8 cellular contexts compared by ENCODE assay signal in genomic region chr12:14845350-14845750, GRCh38. TPM values are rescaled to one million over a fixed set of nuclear protein-coding genes. Genes with fewer than 3 reads are reported as not detected.
DNase-seq lines count a peak whose midpoint lies in the region; ATAC-seq and TF ChIP-seq lines count a peak whose summit lies in the region.

No MANE protein-coding gene starts in this region.

- no peaks in the 10 kb centered on the region for H3K9me3 ChIP-seq in Caco-2

- peak; percentile 80 to 89 for TF ChIP-seq CTCF in Caco-2 (IDR thresholded peaks at IDR 0.05; ENCODE audit: insufficient read depth in 1 of 2, low read depth in 1 of 2, low read length in 1 of 2, severe bottlenecking in 1 of 2, unreplicated experiment in 1 of 2)
- peak; percentile 74 for TF ChIP-seq CTCF in fibroblast of mammary gland (conservative IDR thresholded peaks at IDR 0.05; ENCODE audit: control insufficient read depth, insufficient read depth, low read depth, low read length)
- peak; percentile 65 to 69 (median 66) for TF ChIP-seq CTCF in nephron (IDR thresholded peaks at IDR 0.05; ENCODE audit: unreplicated experiment in 3 of 3)

- no peak overlapping the region for H3K4me3 Mint-ChIP-seq in Caco-2 (ENCODE audit: unreplicated experiment)
- H3K4me3 Mint-ChIP-seq in nephron = no peak overlapping the region

- H3K36me3 ChIP-seq in Caco-2 (ENCODE audit: control insufficient read depth, insufficient read depth, low read length) = no peaks in the 10 kb centered on the region

- peaks cover 32% of the 10 kb centered on the region for H3K4me1 ChIP-seq in Caco-2

- H3K36me3 Mint-ChIP-seq in Caco-2 (ENCODE audit: insufficient read depth, unreplicated experiment) = no peaks in the 10 kb centered on the region
- H3K36me3 Mint-ChIP-seq in nephron (ENCODE audit: low read depth) = no peaks in the 10 kb centered on the region

- intact Hi-C loops in Caco-2 (cut with micrococcal nuclease; ENCODE audit: unreplicated experiment) = loop anchor here (1.0 to 5.0 kb wide), 9 partner anchors 34 to 424 kb away; partner anchors contain the start of gene RERG

- ATAC-seq in GM21529 (IDR thresholded peaks at IDR 0.05; ENCODE audit: unreplicated experiment) (peak; percentile 58), GM21515 (IDR thresholded peaks at IDR 0.05; ENCODE audit: unreplicated experiment) (no peak), HG03135 (IDR thresholded peaks at IDR 0.05; ENCODE audit: unreplicated experiment) (no peak)

- H3K27me3 Mint-ChIP-seq in Caco-2 (ENCODE audit: insufficient read depth, unreplicated experiment) (peaks cover 2% of the 10 kb centered on the region), nephron (ENCODE audit: low read depth) (no peaks in the 10 kb centered on the region)

- H3K4me1 Mint-ChIP-seq in Caco-2 (ENCODE audit: low read depth, unreplicated experiment) = peaks cover 19% of the 10 kb centered on the region
- peaks cover 50% of the 10 kb centered on the region for H3K4me1 Mint-ChIP-seq in nephron

- POLR2A ChIA-PET in Caco-2 (lab: Charles Lee) = no interaction called here

- H3K27ac Mint-ChIP-seq in Caco-2 (ENCODE audit: unreplicated experiment) (no peak overlapping the region), nephron (peak overlapping the region; percentile 11 to 75 (median 38))

- H3K9me3 Mint-ChIP-seq in Caco-2 (ENCODE audit: unreplicated experiment) = no peaks in the 10 kb centered on the region
- H3K9me3 Mint-ChIP-seq in nephron = no peaks in the 10 kb centered on the region

- CTCF ChIA-PET in Caco-2 (lab: Charles Lee) = interaction anchor here (0.8 kb wide), 1 partner anchor 91 kb away, joined by 3 read pairs; no protein-coding TSS in a partner anchor

- H3K4me3 ChIP-seq in Caco-2 (ENCODE audit: low read depth, low read length) (no peak overlapping the region), fibroblast of mammary gland (ENCODE audit: control insufficient read depth, low read depth, low read length) (no peak overlapping the region)

- H3K27me3 ChIP-seq in Caco-2 (replicated peaks; ENCODE audit: control insufficient read depth, insufficient read depth, low read length) = no peaks in the 10 kb centered on the region

- BruUV-seq in Caco-2 (replicated peaks; lab: Mats Ljungman, UMichigan) = no TSS peak

- DNase-seq in Caco-2 (peak; percentile 53 to 70), NCI-H345 treated with DMSO at 0.1 percent for 48 hours (lab: John Stamatoyannopoulos, UW; ENCODE audit: unreplicated experiment) (peak; percentile 35), fibroblast of mammary gland (ENCODE audit: low read depth) (peak; percentile 65)
- peak; percentile 7 for DNase-seq in activated CD8-positive, alpha-beta memory T cell treated with anti-CD3 and anti-CD28 coated beads, Interleukin-2, amount 50 U/mL, for 1 hour (ENCODE audit: extremely low read depth)

RNA-seq across cellular contexts. Expression of gene ART4, which starts 2.0 kb away (rescaled TPM):
- total RNA-seq in Caco-2 (2022) = 0.19 and 0.57 TPM in 2 replicates

RNA-seq across cellular contexts. Expression of gene SMCO3, which starts 31.4 kb away (rescaled TPM):
- total RNA-seq in Caco-2 (2022) = not detected in 2 replicates

RNA-seq across cellular contexts. Expression of gene MGP, which starts 40.3 kb away (rescaled TPM):
- not detected in 2 replicates for total RNA-seq in Caco-2 (2022)

RNA-seq across cellular contexts. Expression of gene C12orf60, which starts 41.9 kb away (rescaled TPM):
- 1.8 and 2.8 TPM in 2 replicates for total RNA-seq in Caco-2 (2022)

RNA-seq across cellular contexts. Expression of gene WBP11, which starts 42.1 kb away (rescaled TPM):
- 159 and 184 TPM in 2 replicates for total RNA-seq in Caco-2 (2022)

Comparison
In these comparisons a context has a peak if more than half of its experiments do, and no peak if none do; other contexts are left out.
1. DNase-seq: peak in every context shown above with its lines; median percentile 65 in fibroblast of mammary gland; 62 in Caco-2; 35 in NCI-H345 treated with DMSO at 0.1 percent for 48 hours; 7 in activated CD8-positive, alpha-beta memory T cell treated with anti-CD3 and anti-CD28 coated beads, Interleukin-2, amount 50 U/mL, for 1 hour.